36 cellular contexts compared by ENCODE assay signal in genomic region chr5:88304356-88304755, GRCh38.
"Had no signal": no experiment of that assay in that cellular context is flagged by ENCODE, and none has a peak within 500 bp of the region (broad histone marks: within the 10 kb centered on the region; RNA-seq: fewer than 3 reads in every experiment).

No MANE protein-coding gene starts in this region.

- H3K4me1 ChIP-seq: SJCRH30 had no signal

- H3K4me3 Mint-ChIP-seq: activated B cell treated with CpG ODN at 0.5 μM for 24 hours; activated CD4-positive, alpha-beta memory T cell treated with anti-CD3 and anti-CD28 coated beads, Interleukin-2, amount 10 ng/mL, durations not matched to agents 7 days and 5 days; activated CD8-positive, alpha-beta memory T cell treated with anti-CD3 and anti-CD28 coated beads, Interleukin-2, amount 10 ng/mL, durations not matched to agents 7 days and 5 days; activated naive CD4-positive, alpha-beta T cell treated with anti-CD3 and anti-CD28 coated beads, Interleukin-2, amount 10 ng/mL, durations not matched to agents 7 days and 5 days; activated naive CD8-positive, alpha-beta T cell; activated naive CD8-positive, alpha-beta T cell treated with anti-CD3 and anti-CD28 coated beads, Interleukin-2, amount 50 U/mL, for 24 hours; brain; T-helper 1 cell treated with Interleukin-12 subunit alpha and Interleukin-12 subunit beta and Interleukin-4 antibody, amounts not matched to agents 30 μg/mL and 1 μg/mL, for 36 hours; T-helper 2 cell treated with Interferon-gamma antibody and Interleukin-4, amounts not matched to agents 5 μg/mL and 100 μg/mL, for 36 hours had no signal

- H3K27ac ChIP-seq: PC-9, SJCRH30, SK-N-MC had no signal

- H3K36me3 ChIP-seq: SJCRH30 had no signal

- H3K27me3 Mint-ChIP-seq: activated CD4-positive, alpha-beta memory T cell treated with anti-CD3 and anti-CD28 coated beads, Interleukin-2, amount 10 ng/mL, durations not matched to agents 7 days and 5 days; activated naive CD4-positive, alpha-beta T cell treated with anti-CD3 and anti-CD28 coated beads, Interleukin-2, amount 10 ng/mL, durations not matched to agents 7 days and 5 days; brain had no signal

- FAIRE-seq: bronchial epithelial cell, K562, RCC 7860 had no signal

- H3K4me2 ChIP-seq: PC-9 had no signal

- H3K4me3 ChIP-seq: K562, PC-9, SJCRH30, SK-N-MC had no signal

- H3K4me1 Mint-ChIP-seq: activated B cell treated with CpG ODN at 0.5 μM for 24 hours; activated CD4-positive, alpha-beta memory T cell treated with anti-CD3 and anti-CD28 coated beads, Interleukin-2, amount 10 ng/mL, durations not matched to agents 7 days and 5 days; activated CD8-positive, alpha-beta memory T cell treated with anti-CD3 and anti-CD28 coated beads, Interleukin-2, amount 10 ng/mL, durations not matched to agents 7 days and 5 days; activated naive CD4-positive, alpha-beta T cell treated with anti-CD3 and anti-CD28 coated beads, Interleukin-2, amount 10 ng/mL, durations not matched to agents 7 days and 5 days; activated naive CD8-positive, alpha-beta T cell treated with anti-CD3 and anti-CD28 coated beads, Interleukin-2, amount 50 U/mL, for 24 hours; brain had no signal

- H2AFZ ChIP-seq: PC-9 had no signal

- H3K36me3 Mint-ChIP-seq: activated CD8-positive, alpha-beta memory T cell treated with anti-CD3 and anti-CD28 coated beads, Interleukin-2, amount 10 ng/mL, durations not matched to agents 7 days and 5 days; activated naive CD4-positive, alpha-beta T cell treated with anti-CD3 and anti-CD28 coated beads, Interleukin-2, amount 10 ng/mL, durations not matched to agents 7 days and 5 days had no signal

- H3K27me3 ChIP-seq: SJCRH30 had no signal

- DNase-seq: activated B cell treated with CpG ODN at 0.5 μM for 24 hours; activated CD4-positive, alpha-beta memory T cell treated with anti-CD3 and anti-CD28 coated beads, Interleukin-2, amount 10 ng/mL, durations not matched to agents 7 days and 5 days; activated CD4-positive, alpha-beta T cell treated with anti-CD3 and anti-CD28 coated beads for 4 hours; activated CD4-positive, CD25-positive, alpha-beta regulatory T cell treated with anti-CD3 and anti-CD28 coated beads, Interleukin-2, amount 50 U/mL, for 72 hours; activated CD8-positive, alpha-beta memory T cell treated with anti-CD3 and anti-CD28 coated beads for 24 hours; activated CD8-positive, alpha-beta memory T cell treated with anti-CD3 and anti-CD28 coated beads, Interleukin-2, amount 10 ng/mL, durations not matched to agents 7 days and 5 days; activated CD8-positive, alpha-beta memory T cell treated with anti-CD3 and anti-CD28 coated beads, Interleukin-2, amount 50 U/mL, for 48 hours; activated effector memory CD4-positive, alpha-beta T cell treated with Interleukin-2 at 50 U/mL for 16 hours; activated naive CD4-positive, alpha-beta T cell treated with anti-CD3 and anti-CD28 coated beads, Interleukin-2, amount 10 ng/mL, durations not matched to agents 7 days and 5 days; activated naive CD8-positive, alpha-beta T cell treated with anti-CD3 and anti-CD28 coated beads, Interleukin-2, amount 50 U/mL, for 24 hours; activated T-cell treated with anti-CD3 and anti-CD28 coated beads, Interleukin-2, amount 50 U/mL, for 48 hours; anterior cingulate cortex; caudate nucleus; cerebellar nuclear complex; Karpas-422; NCI-H1105; NCI-H1436; NCI-H1694; NCI-H1930; NCI-H2081 treated with DMSO at 0.1 percent for 48 hours; NCI-H2171; NCI-H510A; NCI-H526; NCI-H748 treated with DMSO at 0.1 percent for 48 hours; NK-92 treated with Interleukin-12 subunit alpha and Interleukin-12 subunit beta, amount 100 ng/mL, for 24 hours; PC-9; SHP77; SJCRH30 had no signal

- H3K9me3 ChIP-seq: SJCRH30 had no signal

- ATAC-seq: activated CD8-positive, alpha-beta memory T cell treated with anti-CD3 and anti-CD28 coated beads, Interleukin-2, amount 10 ng/mL, durations not matched to agents 7 days and 5 days; activated naive CD8-positive, alpha-beta T cell treated with anti-CD3 and anti-CD28 coated beads, Interleukin-2, amount 50 U/mL, for 24 hours; K562 had no signal

- H3K27ac Mint-ChIP-seq: activated B cell treated with CpG ODN at 0.5 μM for 24 hours; activated CD4-positive, alpha-beta memory T cell treated with anti-CD3 and anti-CD28 coated beads, Interleukin-2, amount 10 ng/mL, durations not matched to agents 7 days and 5 days; activated CD8-positive, alpha-beta memory T cell treated with anti-CD3 and anti-CD28 coated beads, Interleukin-2, amount 10 ng/mL, durations not matched to agents 7 days and 5 days; activated naive CD4-positive, alpha-beta T cell treated with anti-CD3 and anti-CD28 coated beads, Interleukin-2, amount 10 ng/mL, durations not matched to agents 7 days and 5 days; activated naive CD8-positive, alpha-beta T cell; activated naive CD8-positive, alpha-beta T cell treated with anti-CD3 and anti-CD28 coated beads, Interleukin-2, amount 50 U/mL, for 24 hours; brain; T-helper 1 cell treated with Interleukin-12 subunit alpha and Interleukin-12 subunit beta and Interleukin-4 antibody, amounts not matched to agents 30 μg/mL and 1 μg/mL, for 36 hours; T-helper 2 cell treated with Interferon-gamma antibody and Interleukin-4, amounts not matched to agents 5 μg/mL and 100 μg/mL, for 36 hours had no signal
